In genomic region chr19:18431351-18432197, GRCh38 we compare ENCODE assay signal across 18 cellular contexts. TPM values are rescaled to one million over a fixed set of nuclear protein-coding genes. Genes with fewer than 3 reads are reported as not detected.
DNase-seq lines count a peak whose midpoint lies in the region; ATAC-seq and TF ChIP-seq lines count a peak whose summit lies in the region.
"Had no signal": no experiment of that assay in that cellular context is flagged by ENCODE, and none has a peak within 500 bp of the region (broad histone marks: within the 10 kb centered on the region; RNA-seq: fewer than 3 reads in every experiment).

No MANE protein-coding gene starts in this region.

- H3K4me3 Mint-ChIP-seq in GM23338 (0 out of 3 replicates have a peak overlapping the region, but pooled peaks have one; percentile 47), nephron (peak overlapping the region in 2 of 3 experiments; percentile 71), chondrocyte (ENCODE audit: unreplicated experiment) (no peak overlapping the region)
- no peak overlapping the region for H3K4me3 Mint-ChIP-seq in activated CD8-positive, alpha-beta memory T cell treated with anti-CD3 and anti-CD28 coated beads, Interleukin-2, amount 10 ng/mL, durations not matched to agents 7 days and 5 days
- H3K4me3 Mint-ChIP-seq: stimulated activated naive CD8-positive, alpha-beta T cell treated with anti-CD3 and anti-CD28 coated beads, Interleukin-15, Interleukin-2, amounts not matched to agents 100 ng/mL and 50 ng/mL, for 24 hours; T-helper 1 cell treated with Interleukin-12 subunit alpha and Interleukin-12 subunit beta and Interleukin-4 antibody, amounts not matched to agents 30 μg/mL and 1 μg/mL, for 36 hours had no signal

- H3K27ac Mint-ChIP-seq in GM23338 (no peak overlapping the region), nephron (peak overlapping the region; percentile 72 to 77 (median 76)), chondrocyte (ENCODE audit: unreplicated experiment) (no peak overlapping the region)
- H3K27ac Mint-ChIP-seq in activated CD8-positive, alpha-beta memory T cell treated with anti-CD3 and anti-CD28 coated beads, Interleukin-2, amount 10 ng/mL, durations not matched to agents 7 days and 5 days = no peak overlapping the region
- H3K27ac Mint-ChIP-seq: stimulated activated naive CD8-positive, alpha-beta T cell treated with anti-CD3 and anti-CD28 coated beads, Interleukin-15, Interleukin-2, amounts not matched to agents 100 ng/mL and 50 ng/mL, for 24 hours had no signal

- H3K27me3 ChIP-seq in GM23338 (ENCODE audit: insufficient read depth) (no peaks in the 10 kb centered on the region), adrenal gland (no peaks in the 10 kb centered on the region)
- H3K27me3 ChIP-seq: esophagus muscularis mucosa, upper lobe of left lung had no signal

- WGBS in adrenal gland, 4 donors = 77 to 95% (median 83%) methylated on average over 4 to 34 of the region's 34 CpGs

- peak overlapping the region; percentile 20; the same call in 1 of the 2 replicates for H3K4me3 ChIP-seq in GM23338
- no peak overlapping the region for H3K4me3 ChIP-seq in adrenal gland
- H3K4me3 ChIP-seq: esophagus muscularis mucosa, upper lobe of left lung had no signal

- ATAC-seq in GM23338 = no peak
- no peak for ATAC-seq in GM21825 (IDR thresholded peaks at IDR 0.05; ENCODE audit: unreplicated experiment)
- no peak for ATAC-seq in activated CD8-positive, alpha-beta memory T cell treated with anti-CD3 and anti-CD28 coated beads, Interleukin-2, amount 10 ng/mL, durations not matched to agents 7 days and 5 days

- H3F3A ChIP-seq in GM23338 (replicated peaks; ENCODE audit: low read depth) = peaks cover 19% of the 10 kb centered on the region

- no peaks in the 10 kb centered on the region for H3K9me2 ChIP-seq in GM23338 (ENCODE audit: insufficient read depth)

- H3K4me1 ChIP-seq in GM23338 (ENCODE audit: insufficient read depth) = peaks cover 44% of the 10 kb centered on the region
- H3K4me1 ChIP-seq in adrenal gland (replicated peaks in 1 of 2) = peaks cover 15 to 35% of the 10 kb centered on the region in 2 donors

- H3K27me3 Mint-ChIP-seq in GM23338 (ENCODE audit: insufficient read depth, low read depth, poor library complexity) (peaks cover 23% of the 10 kb centered on the region), nephron (ENCODE audit: low read depth) (no peaks in the 10 kb centered on the region), chondrocyte (ENCODE audit: low read depth) (no peaks in the 10 kb centered on the region)
- no peaks in the 10 kb centered on the region for H3K27me3 Mint-ChIP-seq in activated CD8-positive, alpha-beta memory T cell treated with anti-CD3 and anti-CD28 coated beads, Interleukin-2, amount 10 ng/mL, durations not matched to agents 7 days and 5 days
- H3K27me3 Mint-ChIP-seq: stimulated activated naive CD8-positive, alpha-beta T cell treated with anti-CD3 and anti-CD28 coated beads, Interleukin-15, Interleukin-2, amounts not matched to agents 100 ng/mL and 50 ng/mL, for 24 hours had no signal

- peak overlapping the region; percentile 93; the same call in 1 of the 2 replicates for H3K27ac ChIP-seq in 22Rv1
- no peak overlapping the region for H3K27ac ChIP-seq in GM23338 (ENCODE audit: low read depth)
- peak overlapping the region in 1 of 5 donors; percentile 17 for H3K27ac ChIP-seq in adrenal gland
- H3K27ac ChIP-seq: upper lobe of left lung had no signal

- H3K36me3 ChIP-seq in GM23338 (ENCODE audit: insufficient read depth) (no peaks in the 10 kb centered on the region), adrenal gland (replicated peaks in 1 of 2) (no peaks in the 10 kb centered on the region)

- H3K36me3 Mint-ChIP-seq in GM23338 (ENCODE audit: low read depth) (peaks cover 17% of the 10 kb centered on the region), nephron (ENCODE audit: low read depth) (no peaks in the 10 kb centered on the region), chondrocyte (ENCODE audit: low read depth) (no peaks in the 10 kb centered on the region)
- H3K36me3 Mint-ChIP-seq in activated CD8-positive, alpha-beta memory T cell treated with anti-CD3 and anti-CD28 coated beads, Interleukin-2, amount 10 ng/mL, durations not matched to agents 7 days and 5 days = peaks cover 2% of the 10 kb centered on the region

- no peaks in the 10 kb centered on the region for H3K79me2 ChIP-seq in GM23338 (replicated peaks; ENCODE audit: insufficient read depth)

- no peak overlapping the region for H2AFZ ChIP-seq in GM23338

- H3K9me3 Mint-ChIP-seq in GM23338 (no peaks in the 10 kb centered on the region), nephron (no peaks in the 10 kb centered on the region), chondrocyte (ENCODE audit: low read depth) (no peaks in the 10 kb centered on the region)
- H3K9me3 Mint-ChIP-seq in activated CD8-positive, alpha-beta memory T cell treated with anti-CD3 and anti-CD28 coated beads, Interleukin-2, amount 10 ng/mL, durations not matched to agents 7 days and 5 days (ENCODE audit: low read depth) = no peaks in the 10 kb centered on the region
- H3K9me3 Mint-ChIP-seq: stimulated activated naive CD8-positive, alpha-beta T cell treated with anti-CD3 and anti-CD28 coated beads, Interleukin-15, Interleukin-2, amounts not matched to agents 100 ng/mL and 50 ng/mL, for 24 hours; T-helper 1 cell treated with Interleukin-12 subunit alpha and Interleukin-12 subunit beta and Interleukin-4 antibody, amounts not matched to agents 30 μg/mL and 1 μg/mL, for 36 hours had no signal

- TF ChIP-seq POLR2A in adrenal gland (IDR thresholded peaks at IDR 0.05) = no peak

- H3K9me3 ChIP-seq in adrenal gland (replicated peaks in 1 of 3) = no peaks in the 10 kb centered on the region
- H3K9me3 ChIP-seq: esophagus muscularis mucosa, upper lobe of left lung had no signal

- DNase-seq in GM23338 (ENCODE audit: low spot score) (peak; percentile 39), adrenal gland (peak in 4 of 7 donors; percentile 2 to 53 (median 34)), chondrocyte (ENCODE audit: low spot score) (no peak), NAMALWA (ENCODE audit: low spot score) (no peak)
- DNase-seq in activated CD8-positive, alpha-beta memory T cell treated with anti-CD3 and anti-CD28 coated beads, Interleukin-2, amount 10 ng/mL, durations not matched to agents 7 days and 5 days = no peak
- DNase-seq: activated CD8-positive, alpha-beta memory T cell treated with anti-CD3 and anti-CD28 coated beads for 24 hours; GOT3; IMR-90; NCI-H2029; NCI-H510A treated with DMSO at 0.1 percent for 48 hours had no signal

- H3K4me2 ChIP-seq in GM23338 = peak overlapping the region; percentile 64

- TF ChIP-seq CTCF in 22Rv1 (IDR thresholded peaks at IDR 0.05) (no peak), GM23338 (conservative IDR thresholded peaks at IDR 0.05; ENCODE audit: low read depth in 2 of 2) (no peak), adrenal gland (IDR thresholded peaks at IDR 0.05) (no peak), nephron (IDR thresholded peaks at IDR 0.05; ENCODE audit: unreplicated experiment in 3 of 3) (no peak), chondrocyte (IDR thresholded peaks at IDR 0.05) (no peak)

- H3K4me1 Mint-ChIP-seq in GM23338 = peaks cover 19% of the 10 kb centered on the region
- peaks cover 25% of the 10 kb centered on the region for H3K4me1 Mint-ChIP-seq in nephron
- peaks cover 18% of the 10 kb centered on the region for H3K4me1 Mint-ChIP-seq in chondrocyte (ENCODE audit: low read depth)
- peaks cover 41% of the 10 kb centered on the region for H3K4me1 Mint-ChIP-seq in activated CD8-positive, alpha-beta memory T cell treated with anti-CD3 and anti-CD28 coated beads, Interleukin-2, amount 10 ng/mL, durations not matched to agents 7 days and 5 days

- intact Hi-C loops in adrenal gland (cut with DNase I) = no loop called here

- CTCF ChIA-PET in activated CD8-positive, alpha-beta memory T cell treated with anti-CD3 and anti-CD28 coated beads, Interleukin-2, amount 10 ng/mL, durations not matched to agents 7 days and 5 days (lab: Charles Lee) = interaction anchor here (1.2 to 1.5 kb wide), 5 partner anchors 9 to 152 kb away, joined by 3 to 6 read pairs (median 5); partner anchors contain the start of gene SSBP4

- H4K20me1 ChIP-seq in GM23338 (replicated peaks; ENCODE audit: insufficient read depth) = peaks cover 3% of the 10 kb centered on the region

TF ChIP-seq in GM23338, 12 proteins besides CTCF, POLR2A, EP300 and RAD21 (continues in another document):
- no peak for TF ChIP-seq CREB1 (CRISPR knock-in tag; IDR thresholded peaks at IDR 0.05; ENCODE audit: low read depth)

RNA-seq across cellular contexts. Expression of gene ISYNA1, which starts 6.4 kb away (rescaled TPM):
- 199 and 208 TPM in 2 replicates for total RNA-seq in GM23338 (2014; rRNA removed; shearing (Covaris generic))
- polyA plus RNA-seq in GM23338 (2016; fragmentation: Nextera tagmentation; extraction: Ambion mirVana) (191 and 217 TPM in 2 replicates), adrenal gland (100 to 1,000 TPM in 2 of 3 donors, 1 to 10 TPM in 1; 3.2 to 313 (median 125) TPM)
- total RNA-seq in adrenal gland (100 to 1,000 TPM in 3 of 8 donors, 10 to 100 TPM in 5; 32.3 to 211 (median 78.7) TPM), chondrocyte (56.5 to 213 TPM (median 208 TPM) in 3 replicates)
- total RNA-seq in activated CD8-positive, alpha-beta memory T cell treated with anti-CD3 and anti-CD28 coated beads, Interleukin-2, amount 10 ng/mL, durations not matched to agents 7 days and 5 days = 10 to 100 TPM; 29.6 to 30.0 TPM

RNA-seq across cellular contexts. Expression of gene SSBP4, which starts 12.4 kb away (rescaled TPM):
- 42.8 and 44.4 TPM in 2 replicates for total RNA-seq in GM23338 (2014; rRNA removed; shearing (Covaris generic))
- polyA plus RNA-seq in GM23338 (2016; fragmentation: Nextera tagmentation; extraction: Ambion mirVana) = 47.9 and 52.0 TPM in 2 replicates
- 100 to 1,000 TPM in 1 of 8 donors, 10 to 100 TPM in 7; 38.9 to 119 (median 73.7) TPM for total RNA-seq in adrenal gland
- polyA plus RNA-seq in adrenal gland = 100 to 1,000 TPM in 2 of 3 donors, 1 to 10 TPM in 1; 9.1 to 160 (median 136) TPM
- total RNA-seq in chondrocyte = 54.8 to 72.3 TPM (median 56.3 TPM) in 3 replicates
- total RNA-seq in activated CD8-positive, alpha-beta memory T cell treated with anti-CD3 and anti-CD28 coated beads, Interleukin-2, amount 10 ng/mL, durations not matched to agents 7 days and 5 days = 100 to 1,000 TPM; 197 to 247 TPM

RNA-seq across cellular contexts. Expression of gene LRRC25, which starts 34.2 kb away (rescaled TPM):
- 0.17 TPM in 1 of 2 replicates, not detected in the other for total RNA-seq in GM23338 (2014; rRNA removed; shearing (Covaris generic))
- polyA plus RNA-seq in GM23338 (2016; fragmentation: Nextera tagmentation; extraction: Ambion mirVana) = 0.14 and 0.24 TPM in 2 replicates
- 10 to 100 TPM in 7 of 8 donors, 1 to 10 TPM in 1; 8.7 to 38.2 (median 22.5) TPM for total RNA-seq in adrenal gland
- polyA plus RNA-seq in adrenal gland = 10 to 100 TPM in 1 of 3 donors, 1 to 10 TPM in 2; 5.1 to 18.4 (median 8.5) TPM
- total RNA-seq in chondrocyte = not detected in 3 replicates
- total RNA-seq in activated CD8-positive, alpha-beta memory T cell treated with anti-CD3 and anti-CD28 coated beads, Interleukin-2, amount 10 ng/mL, durations not matched to agents 7 days and 5 days = under 1 TPM in 1 of 2 experiments, not detected in 1; 0.12 TPM
- total RNA-seq: Daoy, IMR-90 had no signal

RNA-seq across cellular contexts. Expression of gene GDF15, which starts 45.6 kb away (rescaled TPM):
- total RNA-seq in GM23338 (2014; rRNA removed; shearing (Covaris generic)) = 15.7 and 19.8 TPM in 2 replicates
- polyA plus RNA-seq in GM23338 (2016; fragmentation: Nextera tagmentation; extraction: Ambion mirVana) (12.6 and 18.3 TPM in 2 replicates), adrenal gland (1 to 10 TPM in 2 of 3 donors, under 1 TPM in 1; 0.33 to 5.3 (median 2.6) TPM)
- total RNA-seq in adrenal gland (10 to 100 TPM in 4 of 8 donors, 1 to 10 TPM in 3, under 1 TPM in 1; 0.90 to 29.2 (median 9.0) TPM), chondrocyte (6.2 to 149 TPM (median 149 TPM) in 3 replicates)
- total RNA-seq in activated CD8-positive, alpha-beta memory T cell treated with anti-CD3 and anti-CD28 coated beads, Interleukin-2, amount 10 ng/mL, durations not matched to agents 7 days and 5 days = not detected

Comparison
In these comparisons a context has a peak if more than half of its experiments do, and no peak if none do; other contexts are left out.
1. DNase-seq: peak in GM23338 (single experiment) and adrenal gland (4 of 7); none in chondrocyte (single experiment), NAMALWA (single experiment) and activated CD8-positive, alpha-beta memory T cell treated with anti-CD3 and anti-CD28 coated beads, Interleukin-2, amount 10 ng/mL, durations not matched to agents 7 days and 5 days (single experiment).
2. H3K27ac Mint-ChIP-seq: peak in nephron (3 of 3); none in GM23338 (single experiment), chondrocyte (single experiment) and activated CD8-positive, alpha-beta memory T cell treated with anti-CD3 and anti-CD28 coated beads, Interleukin-2, amount 10 ng/mL, durations not matched to agents 7 days and 5 days (single experiment).
3. H3K4me3 Mint-ChIP-seq: peak in GM23338 (single experiment) and nephron (2 of 3); none in chondrocyte (single experiment) and activated CD8-positive, alpha-beta memory T cell treated with anti-CD3 and anti-CD28 coated beads, Interleukin-2, amount 10 ng/mL, durations not matched to agents 7 days and 5 days (single experiment).